Comparison of ENCODE assay signal across 8 cellular contexts in genomic region chr20:32354592-32355416, GRCh38. TPM values are rescaled to one million over a fixed set of nuclear protein-coding genes. Genes with fewer than 3 reads are reported as not detected.
DNase-seq lines count a peak whose midpoint lies in the region; ATAC-seq and TF ChIP-seq lines count a peak whose summit lies in the region.

No MANE protein-coding gene starts in this region.

- H4K20me1 ChIP-seq in hepatocyte (ENCODE audit: insufficient read depth, poor library complexity, severe bottlenecking), result peaks cover 7% of the 10 kb centered on the region

- H3K4me1 Mint-ChIP-seq in CD4-positive, alpha-beta T cell (ENCODE audit: low read depth), result peaks cover 20% of the 10 kb centered on the region

- H3K27ac ChIP-seq in CD4-positive, alpha-beta T cell (ENCODE audit: low read depth, low read length), result no peak overlapping the region
- H3K27ac ChIP-seq in hepatocyte, result peak overlapping the region; percentile 64

- H3K9me2 ChIP-seq in hepatocyte (replicated peaks; ENCODE audit: insufficient read depth), result no peaks in the 10 kb centered on the region

- H3K36me3 Mint-ChIP-seq in CD4-positive, alpha-beta T cell (ENCODE audit: low read depth), result peaks cover 18% of the 10 kb centered on the region

- H3K9me3 ChIP-seq in CD4-positive, alpha-beta T cell (ENCODE audit: control insufficient read depth, low read length), result no peaks in the 10 kb centered on the region
- H3K9me3 ChIP-seq in hepatocyte (ENCODE audit: low read depth), result no peaks in the 10 kb centered on the region

- no peak overlapping the region for H3K4me3 ChIP-seq in hepatocyte

- ATAC-seq in CD4-positive, alpha-beta T cell (ENCODE audit: poor library complexity), result no peak
- ATAC-seq in GM21390 (IDR thresholded peaks at IDR 0.05; ENCODE audit: unreplicated experiment) (peak; percentile 27), HG03175 (IDR thresholded peaks at IDR 0.05; ENCODE audit: unreplicated experiment) (no peak)

- peak overlapping the region; percentile 3 for H3K4me2 ChIP-seq in hepatocyte

- WGBS in hepatocyte (ENCODE audit: low lambda C conversion rate, missing lambda C conversion rate), result 32% methylated on average over 2 of the region's 2 CpGs

- DNase-seq in CD4-positive, alpha-beta T cell, result no peak
- peak; percentile 58 for DNase-seq in SK-MEL-5 (ENCODE audit: low read depth, low spot score)
- peak; percentile 58 for DNase-seq in hepatocyte (ENCODE audit: low spot score)
- DNase-seq in activated effector memory CD4-positive, alpha-beta T cell treated with Interleukin-2 at 50 U/mL for 16 hours, result no peak
- DNase-seq in GM19240 (ENCODE audit: insufficient read length, low spot score), result no peak
- no peak for DNase-seq in NCI-H187 (lab: John Stamatoyannopoulos, UW)

- H3K4me1 ChIP-seq in hepatocyte (ENCODE audit: insufficient read depth), result peaks cover 29% of the 10 kb centered on the region

- POLR2A ChIA-PET in CD4-positive, alpha-beta T cell (lab: Charles Lee), result no interaction called here

- TF ChIP-seq CTCF in CD4-positive, alpha-beta T cell (IDR thresholded peaks at IDR 0.05), result no peak
- TF ChIP-seq CTCF in hepatocyte (IDR thresholded peaks at IDR 0.05; ENCODE audit: poor library complexity), result no peak

- intact Hi-C loops in CD4-positive, alpha-beta T cell (cut with DNase I, micrococcal nuclease), result loop anchor here (5.0 to 10.0 kb wide), 3 partner anchors 70 to 478 kb away; no protein-coding TSS in a partner anchor

- peak overlapping the region; percentile 14 for H3K4me3 Mint-ChIP-seq in CD4-positive, alpha-beta T cell

- H3K27me3 Mint-ChIP-seq in CD4-positive, alpha-beta T cell, result no peaks in the 10 kb centered on the region

- in situ Hi-C loops in SK-MEL-5 (cut with HindIII; ENCODE audit: low pct_unique_long_range_greater_than_20kb, low sequenced_read_pairs), result no loop called here

- H3K36me3 ChIP-seq in hepatocyte (replicated peaks; ENCODE audit: insufficient read depth, low read depth), result no peaks in the 10 kb centered on the region

- H3K27ac Mint-ChIP-seq in CD4-positive, alpha-beta T cell, result peak overlapping the region; percentile 22

- H2AFZ ChIP-seq in hepatocyte, result no peak overlapping the region

- no peaks in the 10 kb centered on the region for H3K9me3 Mint-ChIP-seq in CD4-positive, alpha-beta T cell

- peaks cover 12% of the 10 kb centered on the region for H3K79me2 ChIP-seq in hepatocyte

- H3K27me3 ChIP-seq in CD4-positive, alpha-beta T cell (ENCODE audit: control insufficient read depth, insufficient read depth, low read length), result no peaks in the 10 kb centered on the region
- H3K27me3 ChIP-seq in hepatocyte, result no peaks in the 10 kb centered on the region

- CTCF ChIA-PET in CD4-positive, alpha-beta T cell (lab: Charles Lee), result interaction anchor here (1.2 kb wide), 1 partner anchor 145 kb away, joined by 3 read pairs; no protein-coding TSS in a partner anchor

RNA-seq across cellular contexts. Expression of gene ASXL1, which starts 3.3 kb away (rescaled TPM):
- total RNA-seq in CD4-positive, alpha-beta T cell, result 100 to 1,000 TPM; 213 to 222 TPM
- 22.6 and 29.1 TPM in 2 replicates for total RNA-seq in SK-MEL-5 (2014; rRNA removed; shearing (Covaris generic))
- polyA plus RNA-seq in SK-MEL-5 (2015; cell fraction: cytosol; rRNA removed), result 32.6 and 39.6 TPM in 2 replicates
- 162 and 172 TPM in 2 replicates for polyA plus RNA-seq in SK-MEL-5 (2015; cell fraction: nucleus; rRNA removed)
- 59.6 and 82.0 TPM in 2 replicates for total RNA-seq in hepatocyte
- 95.6 and 126 TPM in 2 replicates for polyA plus RNA-seq in hepatocyte

Comparison
In these comparisons a context has a peak if more than half of its experiments do, and no peak if none do; other contexts are left out.
1. DNase-seq: peak in SK-MEL-5 (single experiment) and hepatocyte (single experiment); none in CD4-positive, alpha-beta T cell (0 of 10), activated effector memory CD4-positive, alpha-beta T cell treated with Interleukin-2 at 50 U/mL for 16 hours (single experiment), GM19240 (single experiment) and NCI-H187 (0 of 2).